8 cellular contexts compared by ENCODE assay signal in genomic region chr9:131530930-131531832, GRCh38. TPM values are rescaled to one million over a fixed set of nuclear protein-coding genes. Genes with fewer than 3 reads are reported as not detected.
DNase-seq lines count a peak whose midpoint lies in the region; ATAC-seq, FAIRE-seq and TF ChIP-seq lines count a peak whose summit lies in the region.

Gene UCK1 (minus strand): TSS chr9:131531263. CDS start chr9:131531174, 89 bp downstream.

- H3K9me3 ChIP-seq in T-helper 17 cell (ENCODE audit: control insufficient read depth, low read length, poor library complexity, severe bottlenecking) (no peaks in the 10 kb centered on the region), left ventricle myocardium inferior (replicated peaks) (no peaks in the 10 kb centered on the region), prostate gland (no peaks in the 10 kb centered on the region), upper lobe of right lung (no peaks in the 10 kb centered on the region)

- peak; percentile 95 for FAIRE-seq in GM12891 (lab: Jason Lieb, UNC)

- no peak for TF ChIP-seq CTCF in left ventricle myocardium inferior (IDR thresholded peaks at IDR 0.05; ENCODE audit: borderline replicate concordance)
- TF ChIP-seq CTCF in prostate gland (IDR thresholded peaks at IDR 0.05): peak in 2 of 4 experiments; percentile 9 to 29
- no peak for TF ChIP-seq CTCF in upper lobe of right lung (IDR thresholded peaks at IDR 0.05)

- H3K27me3 Mint-ChIP-seq in T-helper 17 cell: no peaks in the 10 kb centered on the region

- ATAC-seq in HG02678 (IDR thresholded peaks at IDR 0.05; ENCODE audit: unreplicated experiment): peak; percentile 81
- ATAC-seq in T-helper 17 cell: peak; percentile 98
- peak; percentile 98 for ATAC-seq in upper lobe of right lung

- no peaks in the 10 kb centered on the region for H3K36me3 Mint-ChIP-seq in T-helper 17 cell (ENCODE audit: low read depth)

- no peaks in the 10 kb centered on the region for H3K27me3 ChIP-seq in left ventricle myocardium inferior (ENCODE audit: low read depth)
- H3K27me3 ChIP-seq in prostate gland (replicated peaks; ENCODE audit: insufficient read depth): no peaks in the 10 kb centered on the region
- no peaks in the 10 kb centered on the region for H3K27me3 ChIP-seq in upper lobe of right lung

- TF ChIP-seq POLR2A in GM12891 (IDR thresholded peaks at IDR 0.05; ENCODE audit: low read depth, low read length): no peak
- peak; percentile 32 for TF ChIP-seq POLR2A in prostate gland (IDR thresholded peaks at IDR 0.05)

- H3K27ac ChIP-seq in left ventricle myocardium inferior (replicated peaks) (peak within 1 kb of the TSS; percentile 92), prostate gland (peak within 1 kb of the TSS; percentile 78 to 81), upper lobe of right lung (peak within 1 kb of the TSS; percentile 88)

- 11% methylated on average over 26 of the region's 101 CpGs for WGBS in prostate gland

- intact Hi-C loops in left ventricle myocardium inferior (cut with micrococcal nuclease): no loop called here
- intact Hi-C loops in prostate gland (cut with DNase I): loop anchor here (1.0 kb wide), 1 partner anchor 181 kb away; no protein-coding TSS in a partner anchor
- intact Hi-C loops in upper lobe of right lung (cut with DNase I): no loop called here

- H3K27ac Mint-ChIP-seq in T-helper 17 cell: peak within 1 kb of the TSS; percentile 53

- H3K4me3 Mint-ChIP-seq in T-helper 17 cell: peak within 1 kb of the TSS; percentile 84

- DNase-seq in GM12891 (ENCODE audit: insufficient read length, low spot score): peak; percentile 100
- peak; percentile 28 for DNase-seq in NCI-H1417 treated with DMSO at 0.1 percent for 48 hours (lab: John Stamatoyannopoulos, UW)
- DNase-seq in T-helper 17 cell: peak; percentile 61 to 76 (median 74)
- peak in 50 of 56 donors; percentile 19 to 89 (median 69) for DNase-seq in amygdala (lab: John Stamatoyannopoulos, UW)
- DNase-seq in left ventricle myocardium inferior: peak; percentile 81
- DNase-seq in prostate gland (ENCODE audit: low spot score): peak; percentile 60
- DNase-seq in upper lobe of right lung: peak; percentile 90

- H3K36me3 ChIP-seq in left ventricle myocardium inferior (peaks cover 36% of the 10 kb centered on the region), prostate gland (peaks cover 0 to 15% of the 10 kb centered on the region in 2 donors), upper lobe of right lung (peaks cover 28% of the 10 kb centered on the region)

- H3K4me1 Mint-ChIP-seq in T-helper 17 cell: peaks cover 7% of the 10 kb centered on the region

- peaks cover 29% of the 10 kb centered on the region for H3K4me1 ChIP-seq in left ventricle myocardium inferior
- peaks cover 6% of the 10 kb centered on the region for H3K4me1 ChIP-seq in prostate gland (replicated peaks)
- peaks cover 12% of the 10 kb centered on the region for H3K4me1 ChIP-seq in upper lobe of right lung

- H3K4me3 ChIP-seq in left ventricle myocardium inferior: peak within 1 kb of the TSS; percentile 99
- peak within 1 kb of the TSS; percentile 99 for H3K4me3 ChIP-seq in prostate gland
- peak within 1 kb of the TSS; percentile 95 for H3K4me3 ChIP-seq in upper lobe of right lung

TF ChIP-seq in GM12891, 5 proteins besides CTCF, POLR2A, EP300 and RAD21:
- TF ChIP-seq POU2F2 (IDR thresholded peaks at IDR 0.05; ENCODE audit: low read depth, low read length) (no peak), SPI1 (IDR thresholded peaks at IDR 0.05; ENCODE audit: low read depth, low read length) (no peak), PAX5 (IDR thresholded peaks at IDR 0.05; ENCODE audit: insufficient read depth, low read length, severe bottlenecking) (no peak), POLR2AphosphoS5 (IDR thresholded peaks at IDR 0.05; ENCODE audit: low read depth, low read length) (no peak), TAF1 (IDR thresholded peaks at IDR 0.05; ENCODE audit: low read depth, low read length) (no peak)

RNA-seq across cellular contexts. Expression of gene UCK1, which starts in this region (rescaled TPM):
- polyA plus RNA-seq in GM12891 (2012; ENCODE audit: low read depth, missing spikeins): 14.6 TPM
- total RNA-seq in T-helper 17 cell: 10 to 100 TPM; 16.6 to 21.4 TPM
- total RNA-seq in left ventricle myocardium inferior: 23.0 TPM
- 10 to 100 TPM; 47.6 to 48.2 TPM for total RNA-seq in prostate gland
- 27.9 TPM for total RNA-seq in upper lobe of right lung

Comparison
In these comparisons a context has a peak if more than half of its experiments do, and no peak if none do; other contexts are left out.
1. Peak in every context shown above with its lines: DNase-seq, ATAC-seq, H3K4me3 ChIP-seq and H3K27ac ChIP-seq.
2. DNase-seq: peak in every context shown above with its lines; median percentile 100 in GM12891; 90 in upper lobe of right lung; 81 in left ventricle myocardium inferior; 74 in T-helper 17 cell; 69 in amygdala; 60 in prostate gland; 28 in NCI-H1417 treated with DMSO at 0.1 percent for 48 hours.